Comparison of ENCODE assay signal across 17 cellular contexts in the genomic region with DNA sequence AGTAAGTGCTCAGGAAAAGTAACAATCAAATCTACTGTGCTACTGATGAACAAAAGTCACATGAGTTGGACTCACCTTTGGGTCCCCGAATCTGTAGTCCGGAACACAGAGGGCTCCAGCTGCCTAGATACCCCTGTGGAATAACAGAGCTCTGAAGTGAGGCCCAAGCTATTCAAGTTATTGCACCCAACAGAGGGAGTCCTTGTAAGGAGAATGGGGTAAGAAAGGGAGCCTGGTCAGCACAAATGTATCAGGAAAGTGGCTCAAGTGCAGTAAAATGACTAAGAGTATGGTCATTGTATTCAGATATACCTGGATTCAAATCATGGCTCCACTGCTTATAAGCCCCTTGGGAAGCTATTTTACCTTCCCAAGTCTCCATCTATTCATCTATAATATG. TPM values are rescaled to one million over a fixed set of nuclear protein-coding genes. Genes with fewer than 3 reads are reported as not detected.
DNase-seq lines count a peak whose midpoint lies in the region; ATAC-seq and TF ChIP-seq lines count a peak whose summit lies in the region.
"Had no signal": no experiment of that assay in that cellular context is flagged by ENCODE, and none has a peak within 500 bp of the region (broad histone marks: within the 10 kb centered on the region; RNA-seq: fewer than 3 reads in every experiment).

No MANE protein-coding gene starts in this region.

- ATAC-seq in left lung (peak; percentile 67), GM19397 (IDR thresholded peaks at IDR 0.05; ENCODE audit: unreplicated experiment) (no peak)
- ATAC-seq: activated T-helper 17 cell treated with anti-CD3 and anti-CD28 coated beads, Interleukin-2, amount 50 U/mL, for 72 hours had no signal

- H3K27ac ChIP-seq in MM.1S (ENCODE audit: low read length) (no peak overlapping the region), left lung (no peak overlapping the region)
- H3K27ac ChIP-seq: adrenal gland, suprapubic skin had no signal

- H4K20me1 ChIP-seq in MM.1S (ENCODE audit: insufficient read depth, low read length), result no peaks in the 10 kb centered on the region

- no peaks in the 10 kb centered on the region for H3K27me3 Mint-ChIP-seq in Calu3 (ENCODE audit: unreplicated experiment)
- no peaks in the 10 kb centered on the region for H3K27me3 Mint-ChIP-seq in chondrocyte (ENCODE audit: low read depth)

- peak; percentile 59 for DNase-seq in Calu3
- no peak for DNase-seq in MM.1S
- no peak for DNase-seq in chondrocyte (ENCODE audit: low spot score)
- no peak for DNase-seq in left lung
- DNase-seq in COLO668 (lab: John Stamatoyannopoulos, UW; ENCODE audit: unreplicated experiment), result no peak
- DNase-seq in stimulated activated CD4-positive, alpha-beta T cell treated with anti-CD3 and anti-CD28 coated beads, Interleukin-1b, Interleukin-23, amount 100 ng/mL, for 48 hours, result no peak
- DNase-seq in NCI-H1048 (lab: John Stamatoyannopoulos, UW), result no peak
- DNase-seq: activated B cell treated with CpG ODN at 0.5 μM for 24 hours; adrenal gland; NCI-H1417; nucleus accumbens; stimulated activated CD4-positive, alpha-beta T cell treated with anti-CD3 and anti-CD28 coated beads, Interleukin-4, amount 100 ng/mL, for 24 hours; T-helper 1 cell had no signal

- no peak overlapping the region for H3K9ac ChIP-seq in MM.1S (ENCODE audit: low read length)

- H3K4me3 Mint-ChIP-seq in Calu3 (ENCODE audit: low read depth, unreplicated experiment), result peak overlapping the region; percentile 57
- peak overlapping the region; percentile 11 for H3K4me3 Mint-ChIP-seq in chondrocyte (ENCODE audit: unreplicated experiment)
- H3K4me3 Mint-ChIP-seq: activated B cell treated with CpG ODN at 0.5 μM for 24 hours; activated T-helper 17 cell treated with anti-CD3 and anti-CD28 coated beads, Interleukin-2, amount 50 U/mL, for 72 hours; mesothelial cell of epicardium had no signal

- H3K4me2 ChIP-seq in MM.1S (ENCODE audit: low read depth, low read length), result no peak overlapping the region

- no peaks in the 10 kb centered on the region for H3F3A ChIP-seq in MM.1S (ENCODE audit: insufficient read depth, low read length)

- TF ChIP-seq CTCF in Calu3 (IDR thresholded peaks at IDR 0.05; ENCODE audit: unreplicated experiment) (no peak), MM.1S (IDR thresholded peaks at IDR 0.05; ENCODE audit: low read length) (peak; percentile 7; the same call in 1 of the 2 replicates), chondrocyte (IDR thresholded peaks at IDR 0.05) (peak; percentile 48), left lung (IDR thresholded peaks at IDR 0.05) (no peak)

- H3K4me1 Mint-ChIP-seq in Calu3 (ENCODE audit: low read depth, unreplicated experiment) (peaks cover 52% of the 10 kb centered on the region), chondrocyte (ENCODE audit: low read depth) (peaks cover 33% of the 10 kb centered on the region)
- H3K4me1 Mint-ChIP-seq: activated B cell treated with CpG ODN at 0.5 μM for 24 hours; activated T-helper 17 cell treated with anti-CD3 and anti-CD28 coated beads, Interleukin-2, amount 50 U/mL, for 72 hours had no signal

- BruUV-seq in Calu3 (replicated peaks; lab: Mats Ljungman, UMichigan), result no TSS peak

- H3K27ac Mint-ChIP-seq in Calu3 (ENCODE audit: unreplicated experiment), result peak overlapping the region; percentile 86
- no peak overlapping the region for H3K27ac Mint-ChIP-seq in chondrocyte (ENCODE audit: unreplicated experiment)
- H3K27ac Mint-ChIP-seq: activated B cell treated with CpG ODN at 0.5 μM for 24 hours; activated T-helper 17 cell treated with anti-CD3 and anti-CD28 coated beads, Interleukin-2, amount 50 U/mL, for 72 hours; mesothelial cell of epicardium had no signal

- H3K36me3 ChIP-seq in MM.1S (replicated peaks; ENCODE audit: insufficient read depth, low read length) (no peaks in the 10 kb centered on the region), left lung (no peaks in the 10 kb centered on the region)
- H3K36me3 ChIP-seq: adrenal gland, suprapubic skin had no signal

- intact Hi-C loops in Calu3 (cut with micrococcal nuclease; ENCODE audit: unreplicated experiment), result loop anchor here (1.0 to 5.0 kb wide), 4 partner anchors 36 to 292 kb away; no protein-coding TSS in a partner anchor
- intact Hi-C loops in left lung (cut with DNase I), result no loop called here

- no peaks in the 10 kb centered on the region for H3K9me2 ChIP-seq in MM.1S (replicated peaks; ENCODE audit: insufficient read depth, low read length)

- H3K4me1 ChIP-seq in MM.1S (ENCODE audit: low read length), result no peaks in the 10 kb centered on the region
- no peaks in the 10 kb centered on the region for H3K4me1 ChIP-seq in left lung
- H3K4me1 ChIP-seq: adrenal gland had no signal

- peaks cover 30% of the 10 kb centered on the region for H3K36me3 Mint-ChIP-seq in Calu3 (ENCODE audit: insufficient read depth, unreplicated experiment)
- no peaks in the 10 kb centered on the region for H3K36me3 Mint-ChIP-seq in chondrocyte (ENCODE audit: low read depth)
- H3K36me3 Mint-ChIP-seq: mesothelial cell of epicardium had no signal

- H3K4me3 ChIP-seq in MM.1S (ENCODE audit: low read length), result no peak overlapping the region
- H3K4me3 ChIP-seq in left lung, result no peak overlapping the region
- H3K4me3 ChIP-seq: adrenal gland, suprapubic skin had no signal

- CTCF ChIA-PET in Calu3 (lab: Charles Lee), result interaction anchor here (0.9 to 2.6 kb wide), 12 partner anchors 11 to 291 kb away, joined by 3 to 21 read pairs (median 6); partner anchors contain the start of gene EDN1

- H3K9me3 ChIP-seq in MM.1S (replicated peaks; ENCODE audit: insufficient read depth, low read length) (no peaks in the 10 kb centered on the region), left lung (no peaks in the 10 kb centered on the region)
- H3K9me3 ChIP-seq: adrenal gland, suprapubic skin had no signal

- H2AFZ ChIP-seq in MM.1S (ENCODE audit: low read length), result no peak overlapping the region

- H3K27me3 ChIP-seq in MM.1S (replicated peaks; ENCODE audit: insufficient read depth, low read length) (no peaks in the 10 kb centered on the region), left lung (no peaks in the 10 kb centered on the region)
- H3K27me3 ChIP-seq: adrenal gland, suprapubic skin had no signal

- no peaks in the 10 kb centered on the region for H3K79me2 ChIP-seq in MM.1S (ENCODE audit: low read length)

- no peaks in the 10 kb centered on the region for H3K9me3 Mint-ChIP-seq in Calu3 (ENCODE audit: low read depth, unreplicated experiment)
- H3K9me3 Mint-ChIP-seq in chondrocyte (ENCODE audit: low read depth), result peaks cover 3% of the 10 kb centered on the region
- H3K9me3 Mint-ChIP-seq: activated B cell treated with CpG ODN at 0.5 μM for 24 hours; activated T-helper 17 cell treated with anti-CD3 and anti-CD28 coated beads, Interleukin-2, amount 50 U/mL, for 72 hours had no signal

RNA-seq across cellular contexts. Expression of gene EDN1, which starts 20.9 kb away (rescaled TPM):
- 24.7 and 40.6 TPM in 2 replicates for total RNA-seq in Calu3 (2022)
- 10.6 to 17.6 TPM (median 16.9 TPM) in 3 replicates for total RNA-seq in chondrocyte
- total RNA-seq in left lung, result 10 to 100 TPM; 21.7 to 23.2 TPM

Comparison
In these comparisons a context has a peak if more than half of its experiments do, and no peak if none do; other contexts are left out.
1. CTCF ChIP-seq: peak in MM.1S (single experiment) and chondrocyte (single experiment); none in Calu3 (single experiment) and left lung (0 of 2).